Comparison of ENCODE assay signal across 12 cellular contexts in genomic region chr13:43268632-43269031, GRCh38.
A peak's percentile ranks its signal among the peaks of the same experiment; 100 is the strongest.
DNase-seq lines count a peak whose midpoint lies in the region; ATAC-seq and TF ChIP-seq lines count a peak whose summit lies in the region.
"Had no signal": no experiment of that assay in that cellular context is flagged by ENCODE, and none has a peak within 500 bp of the region (broad histone marks: within the 10 kb centered on the region; RNA-seq: fewer than 3 reads in every experiment).

No MANE protein-coding gene starts in this region.

- H3K9me3 ChIP-seq in muscle layer of colon (ENCODE audit: low read length): no peaks in the 10 kb centered on the region

- no peak for TF ChIP-seq CTCF in AG04449 (IDR thresholded peaks at IDR 0.05; ENCODE audit: insufficient read depth, low read length, missing control alignments)

- CTCF ChIA-PET in AG04449 (lab: Yijun Ruan, JAX): interaction anchor here (1.1 to 2.2 kb wide), 3 partner anchors 27 to 301 kb away, joined by 3 to 8 read pairs (median 5); no protein-coding TSS in a partner anchor

- POLR2A ChIA-PET in AG04449 (lab: Yijun Ruan, JAX): interaction anchor here (1.2 to 1.6 kb wide), 2 partner anchors 24 to 29 kb away, joined by 4 read pairs; no protein-coding TSS in a partner anchor

- DNase-seq in AG04449 (ENCODE audit: low read depth, low spot score) (no peak), NCI-H2107 (lab: John Stamatoyannopoulos, UW) (peak; percentile 17), epithelial cell of prostate (ENCODE audit: low read depth, low spot score) (no peak), OCI-M1 (lab: John Stamatoyannopoulos, UW) (no peak), hepatic stellate cell (ENCODE audit: low spot score) (no peak)
- DNase-seq: activated effector memory CD4-positive, alpha-beta T cell treated with anti-CD3 and anti-CD28 coated beads, Interleukin-2, amount 50 U/mL, for 16 hours; Kasumi-1; NCI-H748 treated with DMSO at 0.1 percent for 48 hours had no signal

- H3K4me3 ChIP-seq in AG04449 (ENCODE audit: low read depth, low read length) (peak overlapping the region; percentile 12; the same call in 1 of the 2 replicates), muscle layer of colon (ENCODE audit: low read depth in 1 of 2, low read length in 2 of 2) (peak overlapping the region in 1 of 2 donors; percentile 6)

- no peaks in the 10 kb centered on the region for H3K27me3 ChIP-seq in muscle layer of colon (ENCODE audit: control insufficient read depth in 1 of 2, insufficient read depth in 2 of 2, low read length in 2 of 2)

- peak overlapping the region; percentile 82 for H3K27ac ChIP-seq in epithelial cell of prostate
- peak overlapping the region; percentile 62 for H3K27ac ChIP-seq in muscle layer of colon (ENCODE audit: low read depth, low read length)

- ATAC-seq in GM21528 (IDR thresholded peaks at IDR 0.05; ENCODE audit: low FRiP score, unreplicated experiment) (no peak), HG02588 (IDR thresholded peaks at IDR 0.05; ENCODE audit: unreplicated experiment) (no peak)
- ATAC-seq: activated CD4-positive, CD25-positive, alpha-beta regulatory T cell treated with anti-CD3 and anti-CD28 coated beads, Interleukin-2, amount 50 U/mL, for 24 hours had no signal

- H3K36me3 ChIP-seq in muscle layer of colon (ENCODE audit: insufficient read depth, low read length): no peaks in the 10 kb centered on the region

- no peak overlapping the region for H3K9ac ChIP-seq in muscle layer of colon (ENCODE audit: low read length)

- peaks cover 22% of the 10 kb centered on the region for H3K4me1 ChIP-seq in muscle layer of colon (ENCODE audit: insufficient read depth, low read length)
